In genomic region chr9:96080364-96080763, GRCh38 we compare ENCODE assay signal across 1 cellular context.
TF ChIP-seq lines count a peak whose summit lies in the region.

No MANE protein-coding gene starts in this region.

TF ChIP-seq in SK-N-SH, 30 proteins besides CTCF, POLR2A, EP300 and RAD21 (continued from another document):
- TF ChIP-seq, protein P1, sequence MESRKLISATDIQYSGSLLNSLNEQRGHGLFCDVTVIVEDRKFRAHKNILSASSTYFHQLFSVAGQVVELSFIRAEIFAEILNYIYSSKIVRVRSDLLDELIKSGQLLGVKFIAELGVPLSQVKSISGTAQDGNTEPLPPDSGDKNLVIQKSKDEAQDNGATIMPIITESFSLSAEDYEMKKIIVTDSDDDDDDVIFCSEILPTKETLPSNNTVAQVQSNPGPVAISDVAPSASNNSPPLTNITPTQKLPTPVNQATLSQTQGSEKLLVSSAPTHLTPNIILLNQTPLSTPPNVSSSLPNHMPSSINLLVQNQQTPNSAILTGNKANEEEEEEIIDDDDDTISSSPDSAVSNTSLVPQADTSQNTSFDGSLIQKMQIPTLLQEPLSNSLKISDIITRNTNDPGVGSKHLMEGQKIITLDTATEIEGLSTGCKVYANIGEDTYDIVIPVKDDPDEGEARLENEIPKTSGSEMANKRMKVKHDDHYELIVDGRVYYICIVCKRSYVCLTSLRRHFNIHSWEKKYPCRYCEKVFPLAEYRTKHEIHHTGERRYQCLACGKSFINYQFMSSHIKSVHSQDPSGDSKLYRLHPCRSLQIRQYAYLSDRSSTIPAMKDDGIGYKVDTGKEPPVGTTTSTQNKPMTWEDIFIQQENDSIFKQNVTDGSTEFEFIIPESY (IDR thresholded peaks at IDR 0.05; ENCODE audit: borderline replicate concordance, low read depth) = no peak
- TF ChIP-seq USF1 (IDR thresholded peaks at IDR 0.05; ENCODE audit: borderline replicate concordance, low read depth) (no peak), FOXM1 (IDR thresholded peaks at IDR 0.05; ENCODE audit: low read depth) (no peak), GATA2 (CRISPR knock-in tag; IDR thresholded peaks at IDR 0.05) (no peak), IRF3 (IDR thresholded peaks at IDR 0.05; ENCODE audit: low read depth, low read length) (no peak), RFX5 (IDR thresholded peaks at IDR 0.05; ENCODE audit: low read length) (no peak), MEF2A (IDR thresholded peaks at IDR 0.05; ENCODE audit: borderline replicate concordance, low read depth) (no peak), SIN3A (IDR thresholded peaks at IDR 0.05; ENCODE audit: borderline replicate concordance, low read depth, low read length) (no peak), MAX (IDR thresholded peaks at IDR 0.05; ENCODE audit: low read depth) (no peak), SMC3 (IDR thresholded peaks at IDR 0.05; ENCODE audit: low read depth, low read length) (no peak), ELF1 (IDR thresholded peaks at IDR 0.05) (no peak), MXI1 (IDR thresholded peaks at IDR 0.05; ENCODE audit: low read depth, low read length) (no peak), EZH2phosphoT487 (IDR thresholded peaks at IDR 0.05; ENCODE audit: borderline replicate concordance, low read depth) (no peak), JUND (IDR thresholded peaks at IDR 0.05) (no peak)
- TF ChIP-seq, protein P2, sequence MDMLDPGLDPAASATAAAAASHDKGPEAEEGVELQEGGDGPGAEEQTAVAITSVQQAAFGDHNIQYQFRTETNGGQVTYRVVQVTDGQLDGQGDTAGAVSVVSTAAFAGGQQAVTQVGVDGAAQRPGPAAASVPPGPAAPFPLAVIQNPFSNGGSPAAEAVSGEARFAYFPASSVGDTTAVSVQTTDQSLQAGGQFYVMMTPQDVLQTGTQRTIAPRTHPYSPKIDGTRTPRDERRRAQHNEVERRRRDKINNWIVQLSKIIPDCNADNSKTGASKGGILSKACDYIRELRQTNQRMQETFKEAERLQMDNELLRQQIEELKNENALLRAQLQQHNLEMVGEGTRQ (IDR thresholded peaks at IDR 0.05; ENCODE audit: borderline replicate concordance, low read depth, low read length) = no peak
TF ChIP-seq in SK-N-SH: peak in this region for 4.
